ENCODE assay signal across 15 cellular contexts in the genomic region with DNA sequence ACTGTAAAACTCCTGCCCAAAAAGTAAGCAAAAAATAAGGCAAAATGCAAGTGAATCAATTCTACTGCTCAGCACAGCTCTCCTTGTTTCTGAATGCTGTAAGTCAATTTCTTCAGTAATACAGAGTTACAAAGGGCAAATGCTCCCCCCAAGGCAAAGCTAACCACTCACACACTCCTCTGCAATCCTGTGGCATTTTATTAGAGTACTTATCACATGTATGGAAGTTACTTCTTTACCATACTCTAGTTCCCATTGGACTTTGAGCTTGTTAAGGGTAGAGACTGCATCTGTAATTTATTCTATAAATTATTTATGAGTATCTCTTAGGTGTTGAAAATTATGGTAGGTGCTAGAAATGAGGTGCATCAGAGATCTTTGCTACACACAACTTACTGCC. TPM values are rescaled to one million over a fixed set of nuclear protein-coding genes. Genes with fewer than 3 reads are reported as not detected.
A peak's percentile ranks its signal among the peaks of the same experiment; 100 is the strongest.
DNase-seq lines count a peak whose midpoint lies in the region; ATAC-seq and TF ChIP-seq lines count a peak whose summit lies in the region.
"Had no signal": no experiment of that assay in that cellular context is flagged by ENCODE, and none has a peak within 500 bp of the region (broad histone marks: within the 10 kb centered on the region; RNA-seq: fewer than 3 reads in every experiment).

No MANE protein-coding gene starts in this region.

- H4K20me1 ChIP-seq in smooth muscle cell (ENCODE audit: low read depth): peaks cover 23% of the 10 kb centered on the region
- H4K20me1 ChIP-seq: BLaER1 had no signal

- DNase-seq in stimulated activated naive CD8-positive, alpha-beta T cell treated with anti-CD3 and anti-CD28 coated beads, Interleukin-15, Interleukin-2, amounts not matched to agents 100 U/mL and 50 U/mL, for 24 hours: no peak
- peak; percentile 29 for DNase-seq in amniotic epithelial cell (ENCODE audit: low read depth)
- DNase-seq in nephron progenitor cell: no peak
- no peak for DNase-seq in HuH-7 (ENCODE audit: low spot score)
- DNase-seq in ecto neural progenitor cell (ENCODE audit: low spot score): no peak
- no peak for DNase-seq in smooth muscle cell (lab: John Stamatoyannopoulos, UW; ENCODE audit: unreplicated experiment)
- DNase-seq: 8988T, AML-193, DMS153, DMS79 treated with DMSO at 0.1 percent for 48 hours, EL, GOT3, H9 had no signal

- peak overlapping the region; percentile 48 for H3K27ac Mint-ChIP-seq in stimulated activated naive CD8-positive, alpha-beta T cell treated with anti-CD3 and anti-CD28 coated beads, Interleukin-15, Interleukin-2, amounts not matched to agents 100 ng/mL and 50 ng/mL, for 24 hours
- peak overlapping the region; percentile 18 for H3K27ac Mint-ChIP-seq in nephron progenitor cell

- H3K27me3 ChIP-seq in smooth muscle cell (ENCODE audit: low read depth): no peaks in the 10 kb centered on the region
- H3K27me3 ChIP-seq: BLaER1 had no signal

- H3K79me2 ChIP-seq in smooth muscle cell (ENCODE audit: low read depth): peaks cover 4% of the 10 kb centered on the region

- no peaks in the 10 kb centered on the region for H3K9me3 Mint-ChIP-seq in stimulated activated naive CD8-positive, alpha-beta T cell treated with anti-CD3 and anti-CD28 coated beads, Interleukin-15, Interleukin-2, amounts not matched to agents 100 ng/mL and 50 ng/mL, for 24 hours
- no peaks in the 10 kb centered on the region for H3K9me3 Mint-ChIP-seq in nephron progenitor cell
- H3K9me3 Mint-ChIP-seq: H9 had no signal

- H3K36me3 ChIP-seq in smooth muscle cell (ENCODE audit: low read depth): peaks cover 14% of the 10 kb centered on the region

- peaks cover 3% of the 10 kb centered on the region for H3K4me1 ChIP-seq in smooth muscle cell (ENCODE audit: low read depth)
- H3K4me1 ChIP-seq: BLaER1 had no signal

- H3K9ac ChIP-seq in smooth muscle cell (ENCODE audit: low read depth): no peak overlapping the region
- H3K9ac ChIP-seq: BLaER1 had no signal

- H3K4me1 Mint-ChIP-seq in stimulated activated naive CD8-positive, alpha-beta T cell treated with anti-CD3 and anti-CD28 coated beads, Interleukin-15, Interleukin-2, amounts not matched to agents 100 ng/mL and 50 ng/mL, for 24 hours (ENCODE audit: low read depth): peaks cover 18% of the 10 kb centered on the region
- peaks cover 29% of the 10 kb centered on the region for H3K4me1 Mint-ChIP-seq in nephron progenitor cell

- ATAC-seq in stimulated activated naive CD8-positive, alpha-beta T cell treated with anti-CD3 and anti-CD28 coated beads, Interleukin-15, Interleukin-2, amounts not matched to agents 100 U/mL and 50 U/mL, for 24 hours: no peak

- peaks cover 64% of the 10 kb centered on the region for H3K36me3 Mint-ChIP-seq in stimulated activated naive CD8-positive, alpha-beta T cell treated with anti-CD3 and anti-CD28 coated beads, Interleukin-15, Interleukin-2, amounts not matched to agents 100 ng/mL and 50 ng/mL, for 24 hours (ENCODE audit: low read depth)
- H3K36me3 Mint-ChIP-seq in nephron progenitor cell (ENCODE audit: low read depth): peaks cover 64% of the 10 kb centered on the region

- no peak for TF ChIP-seq CTCF in nephron progenitor cell (IDR thresholded peaks at IDR 0.05)
- TF ChIP-seq CTCF in smooth muscle cell (IDR thresholded peaks at IDR 0.05; ENCODE audit: borderline replicate concordance, insufficient read depth, poor library complexity, severe bottlenecking): no peak

- H2AFZ ChIP-seq in smooth muscle cell (ENCODE audit: low read depth): no peak overlapping the region

- H3K27me3 Mint-ChIP-seq in stimulated activated naive CD8-positive, alpha-beta T cell treated with anti-CD3 and anti-CD28 coated beads, Interleukin-15, Interleukin-2, amounts not matched to agents 100 ng/mL and 50 ng/mL, for 24 hours: no peaks in the 10 kb centered on the region
- H3K27me3 Mint-ChIP-seq in nephron progenitor cell (ENCODE audit: low read depth, poor library complexity): no peaks in the 10 kb centered on the region

- no peaks in the 10 kb centered on the region for H3F3A ChIP-seq in smooth muscle cell (ENCODE audit: low read depth)

- H3K9me3 ChIP-seq in smooth muscle cell (replicated peaks; ENCODE audit: low read depth): no peaks in the 10 kb centered on the region
- H3K9me3 ChIP-seq: BLaER1 had no signal

- H3K4me2 ChIP-seq in smooth muscle cell: no peak overlapping the region
- H3K4me2 ChIP-seq: BLaER1 had no signal

- H3K4me3 ChIP-seq in smooth muscle cell: no peak overlapping the region
- H3K4me3 ChIP-seq: BLaER1 had no signal

- no peak overlapping the region for H3K27ac ChIP-seq in smooth muscle cell (ENCODE audit: low read depth)
- H3K27ac ChIP-seq: BLaER1 had no signal

- no peak overlapping the region for H3K4me3 Mint-ChIP-seq in stimulated activated naive CD8-positive, alpha-beta T cell treated with anti-CD3 and anti-CD28 coated beads, Interleukin-15, Interleukin-2, amounts not matched to agents 100 ng/mL and 50 ng/mL, for 24 hours
- no peak overlapping the region for H3K4me3 Mint-ChIP-seq in nephron progenitor cell
- H3K4me3 Mint-ChIP-seq: H9 had no signal

RNA-seq across cellular contexts. Expression of a gene that starts 27.1 kb away (rescaled TPM):
- total RNA-seq in smooth muscle cell: 78.0 and 78.8 TPM in 2 replicates
- 35.2 and 36.8 TPM in 2 replicates for polyA plus RNA-seq in smooth muscle cell
